ENCODE assay signal across 10 cellular contexts in genomic region chr14:68393178-68393763, GRCh38.
DNase-seq lines count a peak whose midpoint lies in the region; ATAC-seq lines count a peak whose summit lies in the region.
"Had no signal": no experiment of that assay in that cellular context is flagged by ENCODE, and none has a peak within 500 bp of the region (broad histone marks: within the 10 kb centered on the region; RNA-seq: fewer than 3 reads in every experiment).

No MANE protein-coding gene starts in this region.

- no peak overlapping the region for H4K91ac ChIP-seq in neuronal stem cell (ENCODE audit: low read depth, low read length, poor library complexity)

- DNase-seq in RPMI7951 (ENCODE audit: low read depth) = peak; percentile 26
- peak; percentile 38 for DNase-seq in neuronal stem cell (ENCODE audit: low spot score)
- no peak for DNase-seq in ureter (ENCODE audit: low spot score)
- DNase-seq in nucleus accumbens (lab: John Stamatoyannopoulos, UW) = no peak
- no peak for DNase-seq in effector memory CD8-positive, alpha-beta T cell
- DNase-seq: activated T-cell treated with anti-CD3 and anti-CD28 coated beads, Interleukin-2, amount 50 U/mL, for 1 hour; COR-L47; NCI-H2029 treated with DMSO at 0.1 percent for 48 hours had no signal

- no peaks in the 10 kb centered on the region for H3K79me1 ChIP-seq in neuronal stem cell (ENCODE audit: low read depth, low read length)

- no peaks in the 10 kb centered on the region for H3K36me3 Mint-ChIP-seq in effector memory CD8-positive, alpha-beta T cell (ENCODE audit: insufficient read depth)

- no peak overlapping the region for H3K9ac ChIP-seq in neuronal stem cell (ENCODE audit: low read depth, low read length, poor library complexity)

- 67 to 73% methylated on average over 8 of the region's 8 CpGs for WGBS in ectodermal cell, 2 experiments
- no CpG with 5 or more reads among the region's 8 CpGs for WGBS in neuronal stem cell (ENCODE audit: extremely low coverage in 2 of 2, insufficient read length in 2 of 2, insufficient replicate concordance in 1 of 2), 2 donors
- WGBS in thymus = 93% methylated on average over 8 of the region's 8 CpGs

- H3K27ac Mint-ChIP-seq in effector memory CD8-positive, alpha-beta T cell = peak overlapping the region in 1 of 2 donors; percentile 1

- no peak overlapping the region for H3K23ac ChIP-seq in neuronal stem cell (ENCODE audit: low read depth, low read length, poor library complexity)

- no peak overlapping the region for H3K4ac ChIP-seq in neuronal stem cell (ENCODE audit: low read length)

- no peak overlapping the region for H2BK5ac ChIP-seq in neuronal stem cell (ENCODE audit: low read length)

- no peak overlapping the region for H2AK5ac ChIP-seq in neuronal stem cell (ENCODE audit: low read depth, low read length)

- H4K8ac ChIP-seq in neuronal stem cell (ENCODE audit: low read depth, low read length) = no peak overlapping the region

- peaks cover 0 to 3% of the 10 kb centered on the region in 2 donors for H3K4me1 Mint-ChIP-seq in effector memory CD8-positive, alpha-beta T cell (ENCODE audit: low read depth in 2 of 2)

- peak overlapping the region; percentile 3 for H2AFZ ChIP-seq in neuronal stem cell (ENCODE audit: low read length)

- peaks cover 45% of the 10 kb centered on the region for H3K4me1 ChIP-seq in ectodermal cell (ENCODE audit: control insufficient read depth, insufficient read depth, low read length)
- H3K4me1 ChIP-seq in neuronal stem cell (ENCODE audit: control insufficient read depth in 2 of 2, insufficient read depth in 1 of 2, low read depth in 1 of 2, low read length in 2 of 2) = peaks cover 31 to 52% of the 10 kb centered on the region in 2 donors
- no peaks in the 10 kb centered on the region for H3K4me1 ChIP-seq in thymus (ENCODE audit: control insufficient read depth, insufficient read depth, low read length)

- no peak overlapping the region for H3K4me3 ChIP-seq in ectodermal cell (ENCODE audit: insufficient read depth, low read depth, low read length)
- H3K4me3 ChIP-seq in neuronal stem cell (ENCODE audit: low read length in 2 of 2) = no peak overlapping the region
- H3K4me3 ChIP-seq in thymus (ENCODE audit: low read length) = no peak overlapping the region

- H3K18ac ChIP-seq in neuronal stem cell (ENCODE audit: low read length) = no peak overlapping the region

- H3K27ac ChIP-seq in ectodermal cell (ENCODE audit: insufficient read depth, low read depth, low read length, poor library complexity, severe bottlenecking) = peak overlapping the region; percentile 57
- H3K27ac ChIP-seq in neuronal stem cell (replicated peaks; ENCODE audit: low read length) = peak overlapping the region; percentile 98
- peak overlapping the region; percentile 21 for H3K27ac ChIP-seq in thymus (ENCODE audit: low read depth)

- H3K27me3 ChIP-seq in ectodermal cell (ENCODE audit: control insufficient read depth, insufficient read depth, low read length, poor library complexity, severe bottlenecking) (no peaks in the 10 kb centered on the region), neuronal stem cell (ENCODE audit: control insufficient read depth in 3 of 3, insufficient read depth in 3 of 3, low read depth in 1 of 3, low read length in 3 of 3) (no peaks in the 10 kb centered on the region), thymus (ENCODE audit: control insufficient read depth, insufficient read depth) (no peaks in the 10 kb centered on the region)

- ATAC-seq in effector memory CD8-positive, alpha-beta T cell (replicated peaks) = no peak

- H2BK120ac ChIP-seq in neuronal stem cell (ENCODE audit: low read depth, low read length) = no peak overlapping the region

- no peak overlapping the region for H3K4me2 ChIP-seq in neuronal stem cell (ENCODE audit: insufficient read depth, low read length, poor library complexity, severe bottlenecking)

- H3K14ac ChIP-seq in neuronal stem cell (ENCODE audit: low read length) = no peak overlapping the region

- H3K9me3 Mint-ChIP-seq in effector memory CD8-positive, alpha-beta T cell = no peaks in the 10 kb centered on the region

- H3K27me3 Mint-ChIP-seq in effector memory CD8-positive, alpha-beta T cell = no peaks in the 10 kb centered on the region

- H3K9me3 ChIP-seq in ectodermal cell (ENCODE audit: control insufficient read depth, low read length) = no peaks in the 10 kb centered on the region
- H3K9me3 ChIP-seq in neuronal stem cell (replicated peaks in 1 of 2; ENCODE audit: control insufficient read depth in 2 of 2, insufficient read depth in 1 of 2, low read depth in 1 of 2, low read length in 2 of 2) = no peaks in the 10 kb centered on the region
- peaks cover 1% of the 10 kb centered on the region for H3K9me3 ChIP-seq in thymus (ENCODE audit: control insufficient read depth)

- H3K4me3 Mint-ChIP-seq in effector memory CD8-positive, alpha-beta T cell = no peak overlapping the region

- H2BK15ac ChIP-seq in neuronal stem cell (ENCODE audit: low read length) = no peak overlapping the region

- no peak overlapping the region for H2BK12ac ChIP-seq in neuronal stem cell (ENCODE audit: low read length)

- H3K36me3 ChIP-seq in ectodermal cell (ENCODE audit: control insufficient read depth, insufficient read depth, low read length) = no peaks in the 10 kb centered on the region
- H3K36me3 ChIP-seq in neuronal stem cell (replicated peaks in 1 of 2; ENCODE audit: control insufficient read depth in 2 of 2, insufficient read depth in 2 of 2, low read length in 2 of 2) = no peaks in the 10 kb centered on the region
- H3K36me3 ChIP-seq in thymus (ENCODE audit: control insufficient read depth, insufficient read depth) = no peaks in the 10 kb centered on the region

Comparison
In these comparisons a context has a peak if more than half of its experiments do, and no peak if none do; other contexts are left out.
1. DNase-seq: peak in RPMI7951 (single experiment) and neuronal stem cell (single experiment); none in ureter (single experiment), nucleus accumbens (0 of 56) and effector memory CD8-positive, alpha-beta T cell (0 of 3).
2. H3K27ac ChIP-seq: peak in every context shown above with its lines; median percentile 98 in neuronal stem cell; 57 in ectodermal cell; 21 in thymus.